ENCODE assay signal across 13 cellular contexts in genomic region chr11:32210601-32211000, GRCh38.
A peak's percentile ranks its signal among the peaks of the same experiment; 100 is the strongest.
DNase-seq lines count a peak whose midpoint lies in the region; ATAC-seq and TF ChIP-seq lines count a peak whose summit lies in the region.
"Had no signal": no experiment of that assay in that cellular context is flagged by ENCODE, and none has a peak within 500 bp of the region (broad histone marks: within the 10 kb centered on the region; RNA-seq: fewer than 3 reads in every experiment).

No MANE protein-coding gene starts in this region.

- TF ChIP-seq CTCF in RWPE2 (IDR thresholded peaks at IDR 0.05; ENCODE audit: poor library complexity, severe bottlenecking), result no peak
- TF ChIP-seq CTCF in fibroblast of mammary gland (conservative IDR thresholded peaks at IDR 0.05; ENCODE audit: control insufficient read depth, insufficient read depth, low read depth, low read length), result no peak

- no peaks in the 10 kb centered on the region for H3K4me1 ChIP-seq in RWPE2 (ENCODE audit: insufficient read depth, poor library complexity, severe bottlenecking)

- H3K27ac ChIP-seq in RWPE2 (ENCODE audit: poor library complexity, severe bottlenecking), result no peak overlapping the region
- H3K27ac ChIP-seq: 22Rv1 had no signal

- no peaks in the 10 kb centered on the region for H3K27me3 ChIP-seq in RWPE2 (ENCODE audit: insufficient read depth, poor library complexity, severe bottlenecking)

- peak; percentile 43 for DNase-seq in activated CD8-positive, alpha-beta memory T cell treated with anti-CD3 and anti-CD28 coated beads, Interleukin-2, amount 50 U/mL, for 48 hours
- DNase-seq in activated CD8-positive, alpha-beta memory T cell treated with anti-CD3 and anti-CD28 coated beads for 24 hours, result no peak
- no peak for DNase-seq in RWPE2 (ENCODE audit: low spot score)
- DNase-seq in fibroblast of mammary gland (ENCODE audit: low read depth), result peak; percentile 72
- no peak for DNase-seq in NCI-H187 (lab: John Stamatoyannopoulos, UW)
- DNase-seq in NCI-H82 (lab: John Stamatoyannopoulos, UW), result no peak
- DNase-seq in amniotic stem cell (lab: John Stamatoyannopoulos, UW), result no peak
- no peak for DNase-seq in stimulated activated CD4-positive, alpha-beta T cell treated with anti-CD3 and anti-CD28 coated beads, Interleukin-2, amount 100 ng/mL, for 48 hours
- DNase-seq: activated CD4-positive, alpha-beta T cell treated with anti-CD3 and anti-CD28 coated beads for 1 hour; activated T-cell treated with anti-CD3 and anti-CD28 coated beads, Interleukin-2, amount 50 U/mL, for 24 hours; cortex of kidney; erythroblast had no signal

- H3K4me3 ChIP-seq in RWPE2 (ENCODE audit: severe bottlenecking), result no peak overlapping the region
- H3K4me3 ChIP-seq in fibroblast of mammary gland (ENCODE audit: control insufficient read depth, low read depth, low read length), result no peak overlapping the region

- no peaks in the 10 kb centered on the region for H3K9me3 ChIP-seq in RWPE2 (ENCODE audit: severe bottlenecking)

- peak; percentile 87 for ATAC-seq in RWPE2 (ENCODE audit: low read depth)

- no peaks in the 10 kb centered on the region for H3K36me3 ChIP-seq in RWPE2 (ENCODE audit: low read depth)

Comparison
In these comparisons a context has a peak if more than half of its experiments do, and no peak if none do; other contexts are left out.
1. DNase-seq: peak in activated CD8-positive, alpha-beta memory T cell treated with anti-CD3 and anti-CD28 coated beads, Interleukin-2, amount 50 U/mL, for 48 hours (single experiment) and fibroblast of mammary gland (single experiment); none in activated CD8-positive, alpha-beta memory T cell treated with anti-CD3 and anti-CD28 coated beads for 24 hours (single experiment), RWPE2 (single experiment), NCI-H187 (0 of 2), NCI-H82 (single experiment), amniotic stem cell (single experiment) and stimulated activated CD4-positive, alpha-beta T cell treated with anti-CD3 and anti-CD28 coated beads, Interleukin-2, amount 100 ng/mL, for 48 hours (0 of 2).